Comparison of ENCODE assay signal across 8 cellular contexts in genomic region chr11:62340269-62340901, GRCh38. TPM values are rescaled to one million over a fixed set of nuclear protein-coding genes. Genes with fewer than 3 reads are reported as not detected.
A peak's percentile ranks its signal among the peaks of the same experiment; 100 is the strongest.
DNase-seq lines count a peak whose midpoint lies in the region; ATAC-seq and TF ChIP-seq lines count a peak whose summit lies in the region.

No MANE protein-coding gene starts in this region.

- DNase-seq in activated gamma-delta T cell treated with Interleukin-2 at 50 U/mL for 16 hours (peak; percentile 54), activated gamma-delta T cell (lab: John Stamatoyannopoulos, UW) (no peak), NCI-H526 treated with DMSO at 0.1 percent for 48 hours (lab: John Stamatoyannopoulos, UW) (peak; percentile 62), epithelial cell of proximal tubule (ENCODE audit: low read depth) (no peak), natural killer cell (peak; percentile 46)
- peak; percentile 16 for DNase-seq in activated CD8-positive, alpha-beta memory T cell treated with anti-CD3 and anti-CD28 coated beads, Interleukin-2, amount 50 U/mL, for 1 hour (ENCODE audit: extremely low read depth)

- H3K4me3 ChIP-seq in epithelial cell of proximal tubule (ENCODE audit: low read depth, low read length), result peak overlapping the region; percentile 16
- no peak overlapping the region for H3K4me3 ChIP-seq in subcutaneous abdominal adipose tissue (ENCODE audit: low read depth in 1 of 5, low read length in 5 of 5)

- H3K9ac ChIP-seq in subcutaneous abdominal adipose tissue (ENCODE audit: low read length in 5 of 5), result no peak overlapping the region

- TF ChIP-seq CTCF in epithelial cell of proximal tubule (conservative IDR thresholded peaks at IDR 0.05; ENCODE audit: low read depth, low read length), result peak; percentile 76
- TF ChIP-seq CTCF in natural killer cell (IDR thresholded peaks at IDR 0.05), result peak; percentile 63

- peak overlapping the region; percentile 20 for H3K27ac ChIP-seq in subcutaneous abdominal adipose tissue (ENCODE audit: low read depth, low read length)

- H3K4me3 Mint-ChIP-seq in natural killer cell, result peak overlapping the region; percentile 21

- no peaks in the 10 kb centered on the region for H3K36me3 Mint-ChIP-seq in natural killer cell

- peaks cover 0 to 32% (median 16%) of the 10 kb centered on the region in 5 donors for H3K4me1 ChIP-seq in subcutaneous abdominal adipose tissue (ENCODE audit: control insufficient read depth in 5 of 5, insufficient read depth in 5 of 5, low read length in 5 of 5)

- H3K4me1 Mint-ChIP-seq in natural killer cell, result peaks cover 21 to 22% of the 10 kb centered on the region in 2 donors

- ATAC-seq in natural killer cell, result peak; percentile 76 to 81 (median 77)
- ATAC-seq in HG03159 (IDR thresholded peaks at IDR 0.05; ENCODE audit: unreplicated experiment), result no peak

- H3K36me3 ChIP-seq in subcutaneous abdominal adipose tissue (ENCODE audit: control insufficient read depth in 5 of 5, insufficient read depth in 5 of 5, low read length in 5 of 5), result no peaks in the 10 kb centered on the region

- no peaks in the 10 kb centered on the region for H3K27me3 ChIP-seq in subcutaneous abdominal adipose tissue (ENCODE audit: control insufficient read depth in 5 of 5, insufficient read depth in 4 of 5, low read length in 5 of 5)

- intact Hi-C loops in natural killer cell (cut with micrococcal nuclease), result loop anchor here (1.0 kb wide), 1 partner anchor 38 kb away; no protein-coding TSS in a partner anchor

- H3K9me3 Mint-ChIP-seq in natural killer cell, result no peaks in the 10 kb centered on the region

- peaks cover 8 to 21% of the 10 kb centered on the region in 2 donors for H3K27me3 Mint-ChIP-seq in natural killer cell (ENCODE audit: low read depth in 2 of 2)

- H3K27ac Mint-ChIP-seq in natural killer cell, result no peak overlapping the region

- H3K9me3 ChIP-seq in subcutaneous abdominal adipose tissue (ENCODE audit: control insufficient read depth in 5 of 5, low read length in 5 of 5), result no peaks in the 10 kb centered on the region

RNA-seq across cellular contexts. Expression of gene ASRGL1, which starts 3.1 kb away (rescaled TPM):
- 19.7 and 25.8 TPM in 2 replicates for total RNA-seq in epithelial cell of proximal tubule
- 1 to 10 TPM; 1.9 to 9.7 (median 3.4) TPM for total RNA-seq in natural killer cell

RNA-seq across cellular contexts. Expression of gene SCGB1D4, which starts 41.5 kb away (rescaled TPM):
- total RNA-seq in epithelial cell of proximal tubule (not detected in 2 replicates), natural killer cell (not detected)

Comparison
In these comparisons a context has a peak if more than half of its experiments do, and no peak if none do; other contexts are left out.
1. DNase-seq: peak in activated gamma-delta T cell treated with Interleukin-2 at 50 U/mL for 16 hours (single experiment), NCI-H526 treated with DMSO at 0.1 percent for 48 hours (single experiment), activated CD8-positive, alpha-beta memory T cell treated with anti-CD3 and anti-CD28 coated beads, Interleukin-2, amount 50 U/mL, for 1 hour (single experiment) and natural killer cell (single experiment); none in activated gamma-delta T cell (single experiment) and epithelial cell of proximal tubule (single experiment).